11 cellular contexts compared by ENCODE assay signal in the genomic region with DNA sequence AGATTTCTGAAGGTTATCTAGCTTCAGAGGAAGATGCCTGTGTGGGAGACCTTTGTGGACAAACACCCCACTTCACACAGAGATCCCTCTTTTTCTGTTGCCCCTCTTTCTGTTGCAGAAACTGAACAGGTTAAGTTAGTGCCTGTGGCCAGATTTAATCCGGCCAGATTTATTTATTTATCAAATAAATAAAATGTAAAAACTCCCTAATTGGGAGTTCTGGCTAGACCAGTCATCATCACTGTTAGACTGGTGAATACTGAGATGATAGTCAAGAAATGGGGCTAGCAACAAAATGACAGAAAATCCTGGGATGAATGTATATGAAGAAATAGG. TPM values are rescaled to one million over a fixed set of nuclear protein-coding genes. Genes with fewer than 3 reads are reported as not detected.
DNase-seq lines count a peak whose midpoint lies in the region; ATAC-seq and TF ChIP-seq lines count a peak whose summit lies in the region.
"Had no signal": no experiment of that assay in that cellular context is flagged by ENCODE, and none has a peak within 500 bp of the region (broad histone marks: within the 10 kb centered on the region; RNA-seq: fewer than 3 reads in every experiment).

No MANE protein-coding gene starts in this region.

- H3K9ac ChIP-seq in mucosa of stomach (ENCODE audit: low read length), result peak overlapping the region; percentile 96

- TF ChIP-seq CTCF in right atrium auricular region (IDR thresholded peaks at IDR 0.05) (no peak), ascending aorta (IDR thresholded peaks at IDR 0.05) (no peak), uterus (IDR thresholded peaks at IDR 0.05) (no peak)

- H3K9me3 ChIP-seq in right atrium auricular region (no peaks in the 10 kb centered on the region), ascending aorta (no peaks in the 10 kb centered on the region), mucosa of stomach (ENCODE audit: control insufficient read depth, low read length) (no peaks in the 10 kb centered on the region), uterus (no peaks in the 10 kb centered on the region)

- H3K4me3 ChIP-seq in right atrium auricular region, result no peak overlapping the region
- H3K4me3 ChIP-seq in ascending aorta, result no peak overlapping the region
- H3K4me3 ChIP-seq in mucosa of stomach (ENCODE audit: low read length), result no peak overlapping the region
- no peak overlapping the region for H3K4me3 ChIP-seq in uterus

- DNase-seq in right atrium auricular region (ENCODE audit: low spot score), result no peak
- no peak for DNase-seq in cardiac septum (ENCODE audit: low spot score)
- DNase-seq in ascending aorta (ENCODE audit: low spot score in 2 of 2), result no peak
- no peak for DNase-seq in uterus
- no peak for DNase-seq in erythroblast (lab: John Stamatoyannopoulos, UW)
- DNase-seq in stimulated activated CD4-positive, alpha-beta T cell treated with anti-CD3 and anti-CD28 coated beads, Interleukin-4, amount 100 ng/mL, for 1 hour, result no peak
- DNase-seq: aorta, kidney glomerular epithelial cell, OCI-M1 had no signal

- H3K27me3 ChIP-seq in right atrium auricular region (no peaks in the 10 kb centered on the region), ascending aorta (no peaks in the 10 kb centered on the region), mucosa of stomach (ENCODE audit: control insufficient read depth, insufficient read depth, low read length) (no peaks in the 10 kb centered on the region), uterus (no peaks in the 10 kb centered on the region)

- ATAC-seq in GM18520 (IDR thresholded peaks at IDR 0.05; ENCODE audit: unreplicated experiment), result no peak

- intact Hi-C loops in cardiac septum (cut with DNase I), result loop anchor here (10.0 kb wide), 1 partner anchor 189 kb away; no protein-coding TSS in a partner anchor
- intact Hi-C loops in ascending aorta (cut with DNase I), result loop anchor here (2.0 to 10.0 kb wide), 4 partner anchors 105 to 681 kb away; a partner anchor contains a TSS
- intact Hi-C loops in uterus (cut with DNase I; ENCODE audit: low total_unique reads), result no loop called here

- H3K27ac ChIP-seq in right atrium auricular region (peak overlapping the region; percentile 98 to 99), ascending aorta (peak overlapping the region; percentile 93 to 98), uterus (peak overlapping the region; percentile 95 to 99)

- TF ChIP-seq POLR2A in uterus (IDR thresholded peaks at IDR 0.05), result no peak
- TF ChIP-seq POLR2A in erythroblast (IDR thresholded peaks at IDR 0.05; ENCODE audit: low read length), result no peak

- H3K4me1 ChIP-seq in right atrium auricular region, result peaks cover 0 to 23% of the 10 kb centered on the region in 2 donors
- peaks cover 2 to 17% of the 10 kb centered on the region in 2 donors for H3K4me1 ChIP-seq in ascending aorta
- peaks cover 23% of the 10 kb centered on the region for H3K4me1 ChIP-seq in mucosa of stomach (ENCODE audit: control insufficient read depth, insufficient read depth, low read length)
- H3K4me1 ChIP-seq in uterus, result peaks cover 0 to 5% of the 10 kb centered on the region in 2 donors

- no peaks in the 10 kb centered on the region for H3K36me3 ChIP-seq in right atrium auricular region
- no peaks in the 10 kb centered on the region for H3K36me3 ChIP-seq in ascending aorta
- H3K36me3 ChIP-seq in mucosa of stomach (ENCODE audit: control insufficient read depth, insufficient read depth, low read length), result no peaks in the 10 kb centered on the region
- H3K36me3 ChIP-seq in uterus, result no peaks in the 10 kb centered on the region

RNA-seq across cellular contexts. Expression of a gene that starts 1.2 kb away (rescaled TPM):
- 10 to 100 TPM; 35.2 to 40.2 TPM for total RNA-seq in right atrium auricular region
- 25.9 TPM for total RNA-seq in cardiac septum
- total RNA-seq in ascending aorta, result 43.3 TPM
- total RNA-seq in uterus, result 100 to 1,000 TPM in 1 of 4 donors, 10 to 100 TPM in 3; 34.6 to 189 (median 75.6) TPM
